Comparison of ENCODE assay signal across 8 cellular contexts in the genomic region with DNA sequence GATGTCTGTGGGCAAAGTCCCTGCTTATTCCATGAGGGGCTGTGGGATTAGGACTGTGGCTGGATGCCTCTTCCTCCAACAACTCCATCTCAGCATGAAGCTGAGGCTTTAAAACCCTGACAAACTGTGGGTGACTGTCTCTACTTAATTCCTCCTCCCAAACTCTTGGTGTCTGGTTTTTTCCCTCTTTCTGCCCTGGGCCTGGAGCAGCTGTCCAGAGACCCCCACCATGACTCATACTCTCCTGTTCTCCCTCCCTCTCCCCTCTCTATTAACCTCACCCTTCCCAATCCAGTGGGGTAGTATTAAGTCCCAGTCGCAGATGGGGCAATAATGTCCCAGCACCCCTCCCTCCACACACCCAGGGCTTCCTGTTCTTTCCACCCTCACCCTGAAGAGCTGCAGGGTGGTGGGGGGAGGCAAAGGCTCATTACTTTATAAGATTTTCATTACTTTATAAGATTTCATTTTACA. TPM values are rescaled to one million over a fixed set of nuclear protein-coding genes. Genes with fewer than 3 reads are reported as not detected.
DNase-seq lines count a peak whose midpoint lies in the region; ATAC-seq and TF ChIP-seq lines count a peak whose summit lies in the region.

No MANE protein-coding gene starts in this region.

- no peak for TF ChIP-seq CTCF in kidney epithelial cell (IDR thresholded peaks at IDR 0.05; ENCODE audit: insufficient read depth, low read length, poor library complexity, severe bottlenecking)
- TF ChIP-seq CTCF in GM10266 (IDR thresholded peaks at IDR 0.05; ENCODE audit: control insufficient read depth, insufficient read depth, low read depth, missing control alignments): no peak

- peaks cover 56% of the 10 kb centered on the region for H3K4me1 Mint-ChIP-seq in stimulated activated naive CD8-positive, alpha-beta T cell treated with anti-CD3 and anti-CD28 coated beads, Interleukin-15, amount 100 ng/mL, for 72 hours

- H3K27me3 Mint-ChIP-seq in stimulated activated naive CD8-positive, alpha-beta T cell treated with anti-CD3 and anti-CD28 coated beads, Interleukin-15, amount 100 ng/mL, for 72 hours: no peaks in the 10 kb centered on the region

- no peaks in the 10 kb centered on the region for H3K9me3 Mint-ChIP-seq in stimulated activated naive CD8-positive, alpha-beta T cell treated with anti-CD3 and anti-CD28 coated beads, Interleukin-15, amount 100 ng/mL, for 72 hours

- H3K4me3 ChIP-seq in kidney epithelial cell (ENCODE audit: low read depth, low read length): peak overlapping the region; percentile 51

- no peaks in the 10 kb centered on the region for H3K36me3 ChIP-seq in kidney epithelial cell (ENCODE audit: control insufficient read depth, insufficient read depth, low read length)

- ATAC-seq in stimulated activated naive CD8-positive, alpha-beta T cell treated with anti-CD3 and anti-CD28 coated beads, Interleukin-15, amount 100 ng/mL, for 72 hours: no peak
- ATAC-seq in HG03354 (IDR thresholded peaks at IDR 0.05; ENCODE audit: poor library complexity, severe bottlenecking, unreplicated experiment): no peak

- H3K27ac ChIP-seq in angular gyrus (ENCODE audit: low read depth, low read length): peak overlapping the region; percentile 99

- no peaks in the 10 kb centered on the region for H3K27me3 ChIP-seq in kidney epithelial cell (ENCODE audit: control insufficient read depth, insufficient read depth, low read length)

- peak overlapping the region in 1 of 2 donors; percentile 55 for H3K27ac Mint-ChIP-seq in stimulated activated naive CD8-positive, alpha-beta T cell treated with anti-CD3 and anti-CD28 coated beads, Interleukin-15, amount 100 ng/mL, for 72 hours

- DNase-seq in NCI-H82 (lab: John Stamatoyannopoulos, UW) (peak; percentile 43), NCI-H82 treated with DMSO at 0.1 percent for 48 hours (lab: John Stamatoyannopoulos, UW; ENCODE audit: unreplicated experiment) (no peak), kidney epithelial cell (ENCODE audit: low read depth) (no peak), mesenteric fat pad (ENCODE audit: low spot score) (no peak), GM10266 (ENCODE audit: extremely low spot score) (no peak)
- no peak for DNase-seq in stimulated activated naive CD8-positive, alpha-beta T cell treated with anti-CD3 and anti-CD28 coated beads, Interleukin-15, amount 100 ng/mL, for 72 hours

- peak overlapping the region; percentile 98 to 100 for H3K4me3 Mint-ChIP-seq in stimulated activated naive CD8-positive, alpha-beta T cell treated with anti-CD3 and anti-CD28 coated beads, Interleukin-15, amount 100 ng/mL, for 72 hours

RNA-seq across cellular contexts. Expression of a gene that starts 2.1 kb away (rescaled TPM):
- total RNA-seq in kidney epithelial cell: 35.3 and 36.9 TPM in 2 replicates
- 28.1 TPM for total RNA-seq in mesenteric fat pad

RNA-seq across cellular contexts. Expression of a gene that starts 11.3 kb away (rescaled TPM):
- total RNA-seq in kidney epithelial cell (0.07 and 0.08 TPM in 2 replicates), mesenteric fat pad (774 TPM)

RNA-seq across cellular contexts. Expression of a gene that starts 13.6 kb away (rescaled TPM):
- total RNA-seq in kidney epithelial cell (37.0 and 42.6 TPM in 2 replicates), mesenteric fat pad (49.7 TPM)

RNA-seq across cellular contexts. Expression of a gene that starts 13.9 kb away (rescaled TPM):
- total RNA-seq in kidney epithelial cell: 123 and 141 TPM in 2 replicates
- 39.0 TPM for total RNA-seq in mesenteric fat pad

Comparison
In these comparisons a context has a peak if more than half of its experiments do, and no peak if none do; other contexts are left out.
1. RNA of a gene that starts 11.3 kb away (total RNA-seq): 774 TPM in mesenteric fat pad (single experiment); 0.07 to 0.08 TPM in kidney epithelial cell; every median in the first group is over 100 times any median in the second.